In the genomic region with DNA sequence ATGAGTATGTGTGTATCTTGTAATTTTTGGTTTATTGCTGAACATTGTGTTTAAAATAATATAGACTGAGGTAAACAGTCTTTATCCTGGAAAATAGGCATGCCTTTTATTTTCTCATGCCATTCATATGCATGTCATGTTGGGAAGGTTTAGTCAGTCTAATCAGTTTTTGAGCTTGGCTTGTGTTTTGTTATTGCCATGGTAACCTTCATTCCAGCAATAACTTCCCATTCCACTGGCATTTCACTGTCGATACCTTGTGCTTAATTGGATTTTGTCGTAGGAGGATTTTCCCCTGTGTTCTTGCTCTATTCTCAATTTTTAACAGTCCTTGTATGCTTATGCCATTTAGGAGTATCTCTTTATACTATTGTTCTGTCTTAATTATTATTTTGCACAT, we compare ENCODE assay signal across 8 cellular contexts.
DNase-seq lines count a peak whose midpoint lies in the region; ATAC-seq and TF ChIP-seq lines count a peak whose summit lies in the region.
"Not testable (repeated sequence)": the region's sequence is repeated elsewhere in the genome, so short reads cannot be mapped to it uniquely, and the experiment has no call there.

No MANE protein-coding gene starts in this region.

- not testable (repeated sequence) for H2BK12ac ChIP-seq in trophoblast cell (ENCODE audit: low read length)

- H3K36me3 Mint-ChIP-seq in GM23338 (ENCODE audit: low read depth): not testable (repeated sequence)

- not testable (repeated sequence) for H3K4me1 ChIP-seq in GM23338 (ENCODE audit: insufficient read depth); trophoblast cell (ENCODE audit: control insufficient read depth in 1 of 2, insufficient read depth in 2 of 2, low read length in 2 of 2)

- H3K27me3 Mint-ChIP-seq in GM23338 (ENCODE audit: insufficient read depth, low read depth, poor library complexity): not testable (repeated sequence)

- not testable (repeated sequence) for H3K27ac ChIP-seq in GM23338 (ENCODE audit: low read depth); brain microvascular endothelial cell; trophoblast cell (ENCODE audit: low read depth, low read length)

- not testable (repeated sequence) for H2AFZ ChIP-seq in GM23338; trophoblast cell (ENCODE audit: insufficient read depth, low read length, poor library complexity)

- H3K4me3 ChIP-seq in AG09309 (ENCODE audit: control insufficient read depth, low read depth, low read length); GM23338; brain microvascular endothelial cell (ENCODE audit: low read depth, low read length); fibroblast of pulmonary artery (replicated peaks; ENCODE audit: low read depth, low read length); trophoblast cell (ENCODE audit: low read depth, low read length): not testable (repeated sequence)

- not testable (repeated sequence) for H4K12ac ChIP-seq in trophoblast cell (ENCODE audit: low read depth, low read length)

- H3K4ac ChIP-seq in trophoblast cell (ENCODE audit: low read depth, low read length): not testable (repeated sequence)

- not testable (repeated sequence) for ATAC-seq in GM23338

- not testable (repeated sequence) for H3K27me3 ChIP-seq in GM23338 (ENCODE audit: insufficient read depth); brain microvascular endothelial cell (replicated peaks); trophoblast cell (ENCODE audit: insufficient read depth, low read length)

- not testable (repeated sequence) for TF ChIP-seq CTCF in AG09309 (IDR thresholded peaks at IDR 0.05; ENCODE audit: control insufficient read depth, insufficient read depth, low read depth, low read length, missing control alignments); GM23338 (conservative IDR thresholded peaks at IDR 0.05; ENCODE audit: low read depth in 2 of 2); brain microvascular endothelial cell (IDR thresholded peaks at IDR 0.05; ENCODE audit: low read depth, low read length, missing control alignments); fibroblast of pulmonary artery (IDR thresholded peaks at IDR 0.05; ENCODE audit: low read length, missing control alignments)

- not testable (repeated sequence) for H3K4me3 Mint-ChIP-seq in GM23338

- not testable (repeated sequence) for H2BK5ac ChIP-seq in trophoblast cell (ENCODE audit: low read depth, low read length, poor library complexity)

- H2BK120ac ChIP-seq in trophoblast cell (ENCODE audit: insufficient read depth, low read length, poor library complexity): not testable (repeated sequence)

- H4K20me1 ChIP-seq in GM23338 (replicated peaks; ENCODE audit: insufficient read depth): not testable (repeated sequence)

- H3K27ac Mint-ChIP-seq in GM23338: not testable (repeated sequence)

- H2AK5ac ChIP-seq in trophoblast cell (ENCODE audit: low read length): not testable (repeated sequence)

- in situ Hi-C loops in brain microvascular endothelial cell (cut with HindIII; ENCODE audit: low pct_ligation_motif_present, low sequenced_read_pairs): not testable (repeated sequence)

- H3K9me3 ChIP-seq in trophoblast cell (ENCODE audit: insufficient read depth, low read depth, low read length): not testable (repeated sequence)

- H3K36me3 ChIP-seq in GM23338 (ENCODE audit: insufficient read depth); brain microvascular endothelial cell (replicated peaks); trophoblast cell (ENCODE audit: control insufficient read depth in 1 of 2, insufficient read depth in 2 of 2, low read length in 2 of 2): not testable (repeated sequence)

- H3K9ac ChIP-seq in trophoblast cell (ENCODE audit: low read length): not testable (repeated sequence)

- not testable (repeated sequence) for H3K4me1 Mint-ChIP-seq in GM23338

- WGBS in trophoblast cell (ENCODE audit: extremely low coverage, insufficient coverage, insufficient read length): no CpG with 5 or more reads among the region's 2 CpGs

- not testable (repeated sequence) for H3K4me2 ChIP-seq in GM23338; trophoblast cell (ENCODE audit: low read length)

- H3K9me2 ChIP-seq in GM23338 (ENCODE audit: insufficient read depth): not testable (repeated sequence)

- H3K23ac ChIP-seq in trophoblast cell (ENCODE audit: low read length): not testable (repeated sequence)

- not testable (repeated sequence) for H3K79me2 ChIP-seq in GM23338 (replicated peaks; ENCODE audit: insufficient read depth); trophoblast cell (ENCODE audit: control insufficient read depth, insufficient read depth, low read length, poor library complexity)

- H3F3A ChIP-seq in GM23338 (replicated peaks; ENCODE audit: low read depth): not testable (repeated sequence)

- not testable (repeated sequence) for H3K18ac ChIP-seq in trophoblast cell (ENCODE audit: low read length)

- peak; percentile 24 for DNase-seq in AG09309 (ENCODE audit: low read depth)
- DNase-seq in EH (ENCODE audit: low read depth): peak; percentile 54
- peak; percentile 17 for DNase-seq in GM23338 (ENCODE audit: low spot score)
- DNase-seq in NCI-H226: peak; percentile 1
- DNase-seq in brain microvascular endothelial cell: peak; percentile 38
- peak; percentile 0 for DNase-seq in fibroblast of pulmonary artery (ENCODE audit: low read depth)
- peak; percentile 13 for DNase-seq in iris pigment epithelial cell (ENCODE audit: low read depth)
- DNase-seq in trophoblast cell: peak; percentile 16 to 78

- not testable (repeated sequence) for H3K79me1 ChIP-seq in trophoblast cell (ENCODE audit: low read length)

- H4K91ac ChIP-seq in trophoblast cell (ENCODE audit: low read depth, low read length): not testable (repeated sequence)

- H3K14ac ChIP-seq in trophoblast cell (ENCODE audit: low read length): not testable (repeated sequence)

- not testable (repeated sequence) for H4K8ac ChIP-seq in trophoblast cell (ENCODE audit: low read depth, low read length)

- H3K9me3 Mint-ChIP-seq in GM23338: not testable (repeated sequence)

Comparison
In these comparisons a context has a peak if more than half of its experiments do, and no peak if none do; other contexts are left out.
1. DNase-seq: peak in every context shown above with its lines; median percentile 54 in EH; 47 in trophoblast cell; 38 in brain microvascular endothelial cell; 24 in AG09309; 17 in GM23338; 13 in iris pigment epithelial cell; 1 in NCI-H226; 0 in fibroblast of pulmonary artery.